32 cellular contexts compared by ENCODE assay signal in genomic region chr6:77638129-77638830, GRCh38. TPM values are rescaled to one million over a fixed set of nuclear protein-coding genes. Genes with fewer than 3 reads are reported as not detected.
"Had no signal": no experiment of that assay in that cellular context is flagged by ENCODE, and none has a peak within 500 bp of the region (broad histone marks: within the 10 kb centered on the region; RNA-seq: fewer than 3 reads in every experiment).

No MANE protein-coding gene starts in this region.

- H3K9me3 ChIP-seq: gastroesophageal sphincter, ovary, testis, transverse colon had no signal

- H3K79me2 ChIP-seq: hepatocyte had no signal

- H3K36me3 ChIP-seq: gastroesophageal sphincter, ovary, transverse colon had no signal

- H3K9me3 Mint-ChIP-seq: activated CD4-positive, alpha-beta memory T cell treated with anti-CD3 and anti-CD28 coated beads, Interleukin-2, amount 10 ng/mL, durations not matched to agents 7 days and 5 days; activated CD4-positive, alpha-beta T cell treated with anti-CD3 and anti-CD28 coated beads, Interleukin-2, amount 10 ng/mL, durations not matched to agents 7 days and 5 days; activated T-cell treated with anti-CD3 and anti-CD28 coated beads, Interleukin-2, amount 50 U/mL, for 4 hours; activated T-helper 17 cell treated with anti-CD3 and anti-CD28 coated beads, Interleukin-2, amount 50 U/mL, for 72 hours; brain; nephron progenitor cell; WTC11 had no signal

- H3K36me3 Mint-ChIP-seq: brain, WTC11 had no signal

- H3K27ac ChIP-seq: gastroesophageal sphincter, hepatocyte, ovary, skin epidermis, testis, transverse colon had no signal

- H3K27ac Mint-ChIP-seq: activated CD4-positive, alpha-beta memory T cell treated with anti-CD3 and anti-CD28 coated beads, Interleukin-2, amount 10 ng/mL, durations not matched to agents 7 days and 5 days; activated CD4-positive, alpha-beta T cell treated with anti-CD3 and anti-CD28 coated beads, Interleukin-2, amount 10 ng/mL, durations not matched to agents 7 days and 5 days; activated T-helper 17 cell treated with anti-CD3 and anti-CD28 coated beads, Interleukin-2, amount 50 U/mL, for 72 hours; brain; nephron progenitor cell; progenitor cell of endocrine pancreas; WTC11 had no signal

- H3K4me3 ChIP-seq: gastroesophageal sphincter, hepatocyte, ovary, skin epidermis, testis, transverse colon had no signal

- H3K4me1 Mint-ChIP-seq: activated CD4-positive, alpha-beta memory T cell treated with anti-CD3 and anti-CD28 coated beads, Interleukin-2, amount 10 ng/mL, durations not matched to agents 7 days and 5 days; activated CD4-positive, alpha-beta T cell treated with anti-CD3 and anti-CD28 coated beads, Interleukin-2, amount 10 ng/mL, durations not matched to agents 7 days and 5 days; activated T-helper 17 cell treated with anti-CD3 and anti-CD28 coated beads, Interleukin-2, amount 50 U/mL, for 72 hours; brain; nephron progenitor cell; WTC11 had no signal

- H3K27me3 Mint-ChIP-seq: activated CD4-positive, alpha-beta memory T cell treated with anti-CD3 and anti-CD28 coated beads, Interleukin-2, amount 10 ng/mL, durations not matched to agents 7 days and 5 days; activated CD4-positive, alpha-beta T cell treated with anti-CD3 and anti-CD28 coated beads, Interleukin-2, amount 10 ng/mL, durations not matched to agents 7 days and 5 days; activated T-helper 17 cell treated with anti-CD3 and anti-CD28 coated beads, Interleukin-2, amount 50 U/mL, for 72 hours; brain; progenitor cell of endocrine pancreas had no signal

- H2AFZ ChIP-seq: hepatocyte had no signal

- H3K4me1 ChIP-seq: gastroesophageal sphincter, testis, transverse colon had no signal

- H3K4me3 Mint-ChIP-seq: activated CD4-positive, alpha-beta memory T cell treated with anti-CD3 and anti-CD28 coated beads, Interleukin-2, amount 10 ng/mL, durations not matched to agents 7 days and 5 days; activated CD4-positive, alpha-beta T cell treated with anti-CD3 and anti-CD28 coated beads, Interleukin-2, amount 10 ng/mL, durations not matched to agents 7 days and 5 days; activated T-cell treated with anti-CD3 and anti-CD28 coated beads, Interleukin-2, amount 50 U/mL, for 4 hours; activated T-helper 17 cell treated with anti-CD3 and anti-CD28 coated beads, Interleukin-2, amount 50 U/mL, for 72 hours; brain; nephron progenitor cell; WTC11 had no signal

- FAIRE-seq: endometrium, keratinocyte had no signal

- DNase-seq: activated CD4-positive, alpha-beta memory T cell treated with anti-CD3 and anti-CD28 coated beads, Interleukin-2, amount 10 ng/mL, durations not matched to agents 7 days and 5 days; activated CD4-positive, alpha-beta T cell treated with anti-CD3 and anti-CD28 coated beads for 1 hour; activated CD4-positive, alpha-beta T cell treated with anti-CD3 and anti-CD28 coated beads, Interleukin-2, amount 10 ng/mL, durations not matched to agents 7 days and 5 days; activated gamma-delta T cell treated with Interleukin-2 at 50 U/mL for 16 hours; activated naive CD4-positive, alpha-beta T cell treated with anti-CD3 and anti-CD28 coated beads, Interleukin-2, amount 50 U/mL, for 16 hours; activated T-cell treated with anti-CD3 and anti-CD28 coated beads, Interleukin-2, amount 50 U/mL, for 4 hours; amygdala; caudate nucleus; effector CD4-positive, alpha-beta T cell; left cardiac atrium; left ventricle myocardium superior; nephron progenitor cell; ovary; retina; stimulated activated CD4-positive, alpha-beta T cell treated with anti-CD3 and anti-CD28 coated beads, Interleukin-12 subunit alpha, Interleukin-12 subunit beta, amount 100 ng/mL, for 4 hours; stimulated activated CD4-positive, alpha-beta T cell treated with anti-CD3 and anti-CD28 coated beads, Interleukin-4, amount 100 ng/mL, for 1 hour; stimulated activated naive CD8-positive, alpha-beta T cell treated with anti-CD3 and anti-CD28 coated beads, Interleukin-15, Interleukin-2, amounts not matched to agents 100 U/mL and 50 U/mL, for 24 hours; T-helper 2 cell; testis; transverse colon had no signal

- H3K4me2 ChIP-seq: hepatocyte had no signal

- H3K27me3 ChIP-seq: gastroesophageal sphincter, hepatocyte, ovary, testis, transverse colon had no signal

- ATAC-seq: activated T-cell treated with anti-CD3 and anti-CD28 coated beads, Interleukin-2, amount 50 U/mL, for 4 hours; activated T-helper 17 cell treated with anti-CD3 and anti-CD28 coated beads, Interleukin-2, amount 50 U/mL, for 72 hours; gastroesophageal sphincter; left cardiac atrium; left ventricle myocardium superior; sciatic nerve; stimulated activated naive CD8-positive, alpha-beta T cell treated with anti-CD3 and anti-CD28 coated beads, Interleukin-15, Interleukin-2, amounts not matched to agents 100 U/mL and 50 U/mL, for 24 hours; WTC11 had no signal

RNA-seq across cellular contexts. Expression of gene MEI4, which starts 14.6 kb away (rescaled TPM):
- total RNA-seq: activated CD4-positive, alpha-beta memory T cell treated with anti-CD3 and anti-CD28 coated beads, Interleukin-2, amount 10 ng/mL, durations not matched to agents 7 days and 5 days; activated CD4-positive, alpha-beta T cell treated with anti-CD3 and anti-CD28 coated beads, Interleukin-2, amount 10 ng/mL, durations not matched to agents 7 days and 5 days; activated T-cell treated with anti-CD3 and anti-CD28 coated beads, Interleukin-2, amount 50 U/mL, for 4 hours; activated T-helper 17 cell treated with anti-CD3 and anti-CD28 coated beads, Interleukin-2, amount 50 U/mL, for 72 hours; fibroblast of villous mesenchyme; lung microvascular endothelial cell had no signal
- polyA plus RNA-seq: hepatocyte, ovary had no signal
